In genomic region chr7:141701489-141702046, GRCh38 we compare ENCODE assay signal across 8 cellular contexts. TPM values are rescaled to one million over a fixed set of nuclear protein-coding genes. Genes with fewer than 3 reads are reported as not detected.
A peak's percentile ranks its signal among the peaks of the same experiment; 100 is the strongest.
DNase-seq lines count a peak whose midpoint lies in the region; ATAC-seq and TF ChIP-seq lines count a peak whose summit lies in the region.

No MANE protein-coding gene starts in this region.

- peaks cover 0 to 13% (median 5%) of the 10 kb centered on the region in 3 donors for H3K36me3 Mint-ChIP-seq in CD8-positive, alpha-beta memory T cell

- H3F3A ChIP-seq in SU-DHL-6 (ENCODE audit: insufficient read depth), result no peaks in the 10 kb centered on the region; the same call in 1 of the 2 replicates

- peak; percentile 75 for ATAC-seq in GM19372 (IDR thresholded peaks at IDR 0.05; ENCODE audit: low read depth, unreplicated experiment)
- ATAC-seq in HG03460 (IDR thresholded peaks at IDR 0.05; ENCODE audit: unreplicated experiment), result peak; percentile 82

- H3K9me3 ChIP-seq in CD8-positive, alpha-beta memory T cell (ENCODE audit: low read length), result no peaks in the 10 kb centered on the region
- H3K9me3 ChIP-seq in SU-DHL-6 (ENCODE audit: insufficient read depth, low read length) (no peaks in the 10 kb centered on the region), adipocyte (ENCODE audit: control insufficient read depth, low read length) (no peaks in the 10 kb centered on the region), skeletal muscle satellite cell (replicated peaks; ENCODE audit: low read length) (no peaks in the 10 kb centered on the region)

- H3K4me3 ChIP-seq in CD8-positive, alpha-beta memory T cell (ENCODE audit: low read length), result peak overlapping the region; percentile 38
- H3K4me3 ChIP-seq in SU-DHL-6 (ENCODE audit: insufficient read depth, low read length, poor library complexity, severe bottlenecking) (peak overlapping the region; percentile 66), adipocyte (ENCODE audit: low read length) (peak overlapping the region; percentile 81), skeletal muscle satellite cell (ENCODE audit: low read length) (peak overlapping the region; percentile 74)

- POLR2A ChIA-PET in CD8-positive, alpha-beta memory T cell (lab: Charles Lee), result interaction anchor here (0.6 to 2.7 kb wide), 3 partner anchors 14 to 36 kb away, joined by 3 to 22 read pairs (median 4); partner anchors contain the start of gene SSBP1

- no peaks in the 10 kb centered on the region for H4K20me1 ChIP-seq in SU-DHL-6 (ENCODE audit: low read depth, low read length)

- peak overlapping the region; percentile 81 to 97 (median 89) for H3K27ac Mint-ChIP-seq in CD8-positive, alpha-beta memory T cell

- peak; percentile 74 to 88 (median 83) for DNase-seq in CD8-positive, alpha-beta memory T cell
- DNase-seq in adipocyte (ENCODE audit: low read depth) (peak; percentile 66), hypothalamus (lab: John Stamatoyannopoulos, UW) (peak in 31 of 51 donors; percentile 9 to 67 (median 42)), mesenteric fat pad (ENCODE audit: low spot score) (no peak)

- peaks cover 3 to 4% of the 10 kb centered on the region in 2 donors for H3K27me3 Mint-ChIP-seq in CD8-positive, alpha-beta memory T cell

- no peaks in the 10 kb centered on the region for H3K36me3 ChIP-seq in CD8-positive, alpha-beta memory T cell (ENCODE audit: insufficient read depth, low read length)
- H3K36me3 ChIP-seq in SU-DHL-6 (ENCODE audit: low read length), result no peaks in the 10 kb centered on the region
- no peaks in the 10 kb centered on the region for H3K36me3 ChIP-seq in adipocyte (ENCODE audit: control insufficient read depth, insufficient read depth, low read length, severe bottlenecking)
- no peaks in the 10 kb centered on the region for H3K36me3 ChIP-seq in skeletal muscle satellite cell (ENCODE audit: insufficient read depth, low read length)

- H3K9me2 ChIP-seq in SU-DHL-6 (replicated peaks; ENCODE audit: insufficient read depth, low read length), result no peaks in the 10 kb centered on the region

- H3K4me3 Mint-ChIP-seq in CD8-positive, alpha-beta memory T cell, result peak overlapping the region; percentile 87 to 93 (median 91)

- peak overlapping the region; percentile 53 for H3K27ac ChIP-seq in CD8-positive, alpha-beta memory T cell (ENCODE audit: low read depth, low read length)
- no peak overlapping the region for H3K27ac ChIP-seq in SU-DHL-6 (ENCODE audit: low read depth, low read length)

- CTCF ChIA-PET in CD8-positive, alpha-beta memory T cell (lab: Charles Lee), result interaction anchor here (0.9 to 4.1 kb wide), 4 partner anchors 8 to 47 kb away, joined by 3 to 29 read pairs (median 8); partner anchors contain the start of gene SSBP1

- peak overlapping the region; percentile 80 for H2AFZ ChIP-seq in SU-DHL-6 (ENCODE audit: low read depth, low read length, severe bottlenecking)

- peak overlapping the region; percentile 57 for H3K4me2 ChIP-seq in SU-DHL-6 (ENCODE audit: low read depth, low read length, poor library complexity, severe bottlenecking)
- H3K4me2 ChIP-seq in skeletal muscle satellite cell (ENCODE audit: low read length), result peak overlapping the region; percentile 87

- H3K4me1 ChIP-seq in CD8-positive, alpha-beta memory T cell (ENCODE audit: insufficient read depth, low read length), result peaks cover 34% of the 10 kb centered on the region
- H3K4me1 ChIP-seq in adipocyte (ENCODE audit: control insufficient read depth, insufficient read depth, low read length) (peaks cover 11% of the 10 kb centered on the region), skeletal muscle satellite cell (ENCODE audit: control insufficient read depth, insufficient read depth, low read length) (peaks cover 15% of the 10 kb centered on the region)

- no peaks in the 10 kb centered on the region for H3K27me3 ChIP-seq in CD8-positive, alpha-beta memory T cell (ENCODE audit: insufficient read depth, low read length, poor library complexity, severe bottlenecking)
- H3K27me3 ChIP-seq in SU-DHL-6 (ENCODE audit: low read length) (no peaks in the 10 kb centered on the region), adipocyte (replicated peaks; ENCODE audit: control insufficient read depth, insufficient read depth, low read length) (no peaks in the 10 kb centered on the region), skeletal muscle satellite cell (ENCODE audit: control insufficient read depth, insufficient read depth, low read length) (no peaks in the 10 kb centered on the region)

- peak overlapping the region; percentile 52 for H3K9ac ChIP-seq in SU-DHL-6 (ENCODE audit: low read length)
- H3K9ac ChIP-seq in adipocyte (ENCODE audit: low read length), result peak overlapping the region; percentile 71
- peak overlapping the region; percentile 56 for H3K9ac ChIP-seq in skeletal muscle satellite cell (ENCODE audit: low read depth, low read length)

- no peak for TF ChIP-seq CTCF in SU-DHL-6 (IDR thresholded peaks at IDR 0.05; ENCODE audit: insufficient read depth, low read length, poor library complexity, severe bottlenecking)

- no peaks in the 10 kb centered on the region for H3K79me2 ChIP-seq in SU-DHL-6 (ENCODE audit: insufficient read depth, low read length)

- peaks cover 44 to 52% (median 50%) of the 10 kb centered on the region in 3 donors for H3K4me1 Mint-ChIP-seq in CD8-positive, alpha-beta memory T cell

- no peaks in the 10 kb centered on the region for H3K9me3 Mint-ChIP-seq in CD8-positive, alpha-beta memory T cell

RNA-seq across cellular contexts. Expression of gene DENND11, which starts 0.4 kb away (rescaled TPM):
- 10 to 100 TPM; 25.9 to 27.4 TPM for total RNA-seq in CD8-positive, alpha-beta memory T cell
- polyA plus RNA-seq in CD8-positive, alpha-beta memory T cell, result 17.3 TPM
- 3.7 and 4.8 TPM in 2 replicates for total RNA-seq in skeletal muscle satellite cell (2012; rRNA removed)
- 18.2 TPM for total RNA-seq in mesenteric fat pad

RNA-seq across cellular contexts. Expression of gene WEE2, which starts 6.6 kb away (rescaled TPM):
- not detected for total RNA-seq in CD8-positive, alpha-beta memory T cell
- not detected for polyA plus RNA-seq in CD8-positive, alpha-beta memory T cell
- not detected in 2 replicates for total RNA-seq in skeletal muscle satellite cell (2012; rRNA removed)
- not detected for total RNA-seq in mesenteric fat pad

RNA-seq across cellular contexts. Expression of gene SSBP1, which starts 36.6 kb away (rescaled TPM):
- total RNA-seq in CD8-positive, alpha-beta memory T cell, result 100 to 1,000 TPM; 284 to 291 TPM
- 331 TPM for polyA plus RNA-seq in CD8-positive, alpha-beta memory T cell
- 201 and 205 TPM in 2 replicates for total RNA-seq in skeletal muscle satellite cell (2012; rRNA removed)
- total RNA-seq in mesenteric fat pad, result 80.2 TPM
